In genomic region chr10:25142465-25142864, GRCh38 we compare ENCODE assay signal across 20 cellular contexts. TPM values are rescaled to one million over a fixed set of nuclear protein-coding genes. Genes with fewer than 3 reads are reported as not detected.
A peak's percentile ranks its signal among the peaks of the same experiment; 100 is the strongest.
DNase-seq lines count a peak whose midpoint lies in the region; ATAC-seq, FAIRE-seq and TF ChIP-seq lines count a peak whose summit lies in the region.
"Had no signal": no experiment of that assay in that cellular context is flagged by ENCODE, and none has a peak within 500 bp of the region (broad histone marks: within the 10 kb centered on the region; RNA-seq: fewer than 3 reads in every experiment).

No MANE protein-coding gene starts in this region.

- DNase-seq in A549 (ENCODE audit: low read depth in 1 of 2, low spot score in 1 of 2) = no peak
- peak; percentile 82 for DNase-seq in RKO (ENCODE audit: low spot score)
- peak; percentile 39 for DNase-seq in esophagus muscularis mucosa (ENCODE audit: extremely low spot score)
- DNase-seq in heart right ventricle = no peak
- no peak for DNase-seq in activated naive CD4-positive, alpha-beta T cell treated with Interleukin-2 at 50 U/mL for 16 hours
- DNase-seq: COR-L47; H9; MV-4-11; NCI-H1436; NCI-H2029; NCI-H2171; NCI-H446 treated with DMSO at 0.1 percent for 48 hours; NK-92 treated with Interleukin-12 subunit alpha and Interleukin-12 subunit beta, amount 100 ng/mL, for 24 hours; SK-N-SH; T-helper 1 cell had no signal

- TF ChIP-seq CTCF in A549 (IDR thresholded peaks at IDR 0.05) = no peak
- no peak for TF ChIP-seq CTCF in HEK293 (tag by site-specific recombination; IDR thresholded peaks at IDR 0.05)
- no peak for TF ChIP-seq CTCF in esophagus muscularis mucosa (IDR thresholded peaks at IDR 0.05)
- no peak for TF ChIP-seq CTCF in heart right ventricle (IDR thresholded peaks at IDR 0.05)

- POLR2A ChIA-PET in A549 (lab: Yijun Ruan, JAX) = no interaction called here
- POLR2A ChIA-PET in HEK293 (lab: Yijun Ruan, JAX) = interaction anchor here (0.6 kb wide), 1 partner anchor 792 kb away, joined by 5 read pairs; the partner anchor contains the start of gene MYO3A

- CTCF ChIA-PET in A549 (lab: Yijun Ruan, JAX) = no interaction called here
- CTCF ChIA-PET in HEK293 (lab: Yijun Ruan, JAX) = no interaction called here

- no peak for FAIRE-seq in A549 (lab: Jason Lieb, UNC)

- H3K4me1 ChIP-seq in A549 (no peaks in the 10 kb centered on the region), HEK293 (ENCODE audit: control insufficient read depth, insufficient read depth, low read length) (no peaks in the 10 kb centered on the region), esophagus muscularis mucosa (no peaks in the 10 kb centered on the region), heart right ventricle (no peaks in the 10 kb centered on the region)

- no peak overlapping the region for H3K4me3 ChIP-seq in A549
- no peak overlapping the region for H3K4me3 ChIP-seq in HEK293 (ENCODE audit: low read depth, low read length)
- no peak overlapping the region for H3K4me3 ChIP-seq in esophagus muscularis mucosa
- H3K4me3 ChIP-seq in heart right ventricle = no peak overlapping the region

- H3K27me3 ChIP-seq in esophagus muscularis mucosa (no peaks in the 10 kb centered on the region), heart right ventricle (no peaks in the 10 kb centered on the region)

- H3K9me3 ChIP-seq in A549 = no peaks in the 10 kb centered on the region
- H3K9me3 ChIP-seq in HEK293 (ENCODE audit: control insufficient read depth, insufficient read depth, low read depth, low read length) = no peaks in the 10 kb centered on the region
- H3K9me3 ChIP-seq in esophagus muscularis mucosa = no peaks in the 10 kb centered on the region
- H3K9me3 ChIP-seq in heart right ventricle = peaks cover 0 to 3% (median 0%) of the 10 kb centered on the region in 11 donors
- H3K9me3 ChIP-seq: SK-N-SH had no signal

- WGBS in A549 (ENCODE audit: missing lambda C conversion rate) = 4% methylated on average over 7 of the region's 7 CpGs
- WGBS in esophagus muscularis mucosa = 43% methylated on average over 7 of the region's 7 CpGs
- WGBS in heart right ventricle, 2 donors = 60 to 61% methylated on average over 7 of the region's 7 CpGs

- TF ChIP-seq RAD21 in A549 (conservative IDR thresholded peaks at IDR 0.05 in 1 of 2, IDR thresholded peaks at IDR 0.05 in 1 of 2) = no peak

- TF ChIP-seq EP300 in A549 (IDR thresholded peaks at IDR 0.05) = no peak
- TF ChIP-seq EP300 in esophagus muscularis mucosa (IDR thresholded peaks at IDR 0.05) = no peak

- H3K4me2 ChIP-seq in A549 = no peak overlapping the region
- H3K4me2 ChIP-seq: KMS-11, SK-N-SH had no signal

- ATAC-seq in A549 = peak; percentile 37 to 70; a peak in 5 of 6 replicates
- ATAC-seq in heart right ventricle = no peak
- no peak for ATAC-seq in GM19035 (IDR thresholded peaks at IDR 0.05; ENCODE audit: unreplicated experiment)
- ATAC-seq: Right ventricle myocardium inferior had no signal

- no peaks in the 10 kb centered on the region for H3K36me3 ChIP-seq in HEK293 (ENCODE audit: control insufficient read depth in 2 of 2, insufficient read depth in 1 of 2, low read length in 2 of 2)
- no peaks in the 10 kb centered on the region for H3K36me3 ChIP-seq in esophagus muscularis mucosa
- H3K36me3 ChIP-seq in heart right ventricle = no peaks in the 10 kb centered on the region

- intact Hi-C loops in esophagus muscularis mucosa (cut with DNase I) = no loop called here
- intact Hi-C loops in heart right ventricle (cut with DNase I) = no loop called here

- H3K27ac ChIP-seq in A549 (no peak overlapping the region), HEK293 (ENCODE audit: extremely low read depth, low read depth, low read length) (no peak overlapping the region), esophagus muscularis mucosa (replicated peaks in 1 of 4) (no peak overlapping the region), heart right ventricle (no peak overlapping the region)
- H3K27ac ChIP-seq: KMS-11 had no signal

- TF ChIP-seq POLR2A in A549 (IDR thresholded peaks at IDR 0.05; ENCODE audit: low read length) (no peak), esophagus muscularis mucosa (IDR thresholded peaks at IDR 0.05; ENCODE audit: low read depth) (no peak)

TF ChIP-seq in A549, 52 proteins besides CTCF, POLR2A, EP300 and RAD21 (continues in another document):
- TF ChIP-seq NFE2L2 (conservative IDR thresholded peaks at IDR 0.05; ENCODE audit: low read length) = no peak
- no peak for TF ChIP-seq GATA3 (IDR thresholded peaks at IDR 0.05; ENCODE audit: borderline replicate concordance)
- no peak for TF ChIP-seq ZC3H11A (IDR thresholded peaks at IDR 0.05)
- TF ChIP-seq EHF (CRISPR knock-in tag; IDR thresholded peaks at IDR 0.05) = no peak
- no peak for TF ChIP-seq RCOR1 (IDR thresholded peaks at IDR 0.05; ENCODE audit: low read depth, low read length)
- TF ChIP-seq ZSCAN20 (CRISPR knock-in tag; IDR thresholded peaks at IDR 0.05) = no peak
- no peak for TF ChIP-seq HOXA7 (CRISPR knock-in tag; IDR thresholded peaks at IDR 0.05)
- no peak for TF ChIP-seq SMC3 (IDR thresholded peaks at IDR 0.05)
- TF ChIP-seq TFCP2L1 (CRISPR knock-in tag; IDR thresholded peaks at IDR 0.05) = no peak
- no peak for TF ChIP-seq CHD2 (IDR thresholded peaks at IDR 0.05; ENCODE audit: low read length, partially characterized antibody)
- no peak for TF ChIP-seq HMGXB4 (CRISPR knock-in tag; IDR thresholded peaks at IDR 0.05; ENCODE audit: borderline replicate concordance)
- no peak for TF ChIP-seq KDM1A (IDR thresholded peaks at IDR 0.05; ENCODE audit: low read depth)
- no peak for TF ChIP-seq HEYL (CRISPR knock-in tag; IDR thresholded peaks at IDR 0.05)
- no peak for TF ChIP-seq NPAS2 (CRISPR knock-in tag; IDR thresholded peaks at IDR 0.05; ENCODE audit: borderline replicate concordance)
- TF ChIP-seq HDAC2 (IDR thresholded peaks at IDR 0.05) = no peak

TF ChIP-seq in HEK293, 187 proteins besides CTCF, POLR2A, EP300 and RAD21 (continues in another document):
- TF ChIP-seq ZNF660 (tag by site-specific recombination; IDR thresholded peaks at IDR 0.05) (0 out of 2 replicates have a peak, but pooled peaks have one; percentile 45), ZBTB21 (tag by site-specific recombination; IDR thresholded peaks at IDR 0.05) (peak; percentile 96), ZNF629 (tag by site-specific recombination; IDR thresholded peaks at IDR 0.05) (peak; percentile 93), RBAK (tag by site-specific recombination; IDR thresholded peaks at IDR 0.05) (0 out of 2 replicates have a peak, but pooled peaks have one; percentile 45), ZNF157 (tag by site-specific recombination; IDR thresholded peaks at IDR 0.05) (no peak), ZFHX2 (tag by site-specific recombination; conservative IDR thresholded peaks at IDR 0.05) (peak; percentile 45), EGR2 (tag by site-specific recombination; IDR thresholded peaks at IDR 0.05; ENCODE audit: low read depth) (peak; percentile 54), ZBTB17 (tag by site-specific recombination; IDR thresholded peaks at IDR 0.05) (0 out of 2 replicates have a peak, but pooled peaks have one; percentile 27), KLF8 (tag by site-specific recombination; IDR thresholded peaks at IDR 0.05) (0 out of 2 replicates have a peak, but pooled peaks have one; percentile 19), ZFP37 (tag by site-specific recombination; IDR thresholded peaks at IDR 0.05) (0 out of 2 replicates have a peak, but pooled peaks have one; percentile 44), ZNF366 (tag by site-specific recombination; conservative IDR thresholded peaks at IDR 0.05) (peak; percentile 60), FEZF1 (tag by site-specific recombination; IDR thresholded peaks at IDR 0.05) (peak; percentile 9; the same call in 1 of the 2 replicates)
- TF ChIP-seq, protein P1, sequence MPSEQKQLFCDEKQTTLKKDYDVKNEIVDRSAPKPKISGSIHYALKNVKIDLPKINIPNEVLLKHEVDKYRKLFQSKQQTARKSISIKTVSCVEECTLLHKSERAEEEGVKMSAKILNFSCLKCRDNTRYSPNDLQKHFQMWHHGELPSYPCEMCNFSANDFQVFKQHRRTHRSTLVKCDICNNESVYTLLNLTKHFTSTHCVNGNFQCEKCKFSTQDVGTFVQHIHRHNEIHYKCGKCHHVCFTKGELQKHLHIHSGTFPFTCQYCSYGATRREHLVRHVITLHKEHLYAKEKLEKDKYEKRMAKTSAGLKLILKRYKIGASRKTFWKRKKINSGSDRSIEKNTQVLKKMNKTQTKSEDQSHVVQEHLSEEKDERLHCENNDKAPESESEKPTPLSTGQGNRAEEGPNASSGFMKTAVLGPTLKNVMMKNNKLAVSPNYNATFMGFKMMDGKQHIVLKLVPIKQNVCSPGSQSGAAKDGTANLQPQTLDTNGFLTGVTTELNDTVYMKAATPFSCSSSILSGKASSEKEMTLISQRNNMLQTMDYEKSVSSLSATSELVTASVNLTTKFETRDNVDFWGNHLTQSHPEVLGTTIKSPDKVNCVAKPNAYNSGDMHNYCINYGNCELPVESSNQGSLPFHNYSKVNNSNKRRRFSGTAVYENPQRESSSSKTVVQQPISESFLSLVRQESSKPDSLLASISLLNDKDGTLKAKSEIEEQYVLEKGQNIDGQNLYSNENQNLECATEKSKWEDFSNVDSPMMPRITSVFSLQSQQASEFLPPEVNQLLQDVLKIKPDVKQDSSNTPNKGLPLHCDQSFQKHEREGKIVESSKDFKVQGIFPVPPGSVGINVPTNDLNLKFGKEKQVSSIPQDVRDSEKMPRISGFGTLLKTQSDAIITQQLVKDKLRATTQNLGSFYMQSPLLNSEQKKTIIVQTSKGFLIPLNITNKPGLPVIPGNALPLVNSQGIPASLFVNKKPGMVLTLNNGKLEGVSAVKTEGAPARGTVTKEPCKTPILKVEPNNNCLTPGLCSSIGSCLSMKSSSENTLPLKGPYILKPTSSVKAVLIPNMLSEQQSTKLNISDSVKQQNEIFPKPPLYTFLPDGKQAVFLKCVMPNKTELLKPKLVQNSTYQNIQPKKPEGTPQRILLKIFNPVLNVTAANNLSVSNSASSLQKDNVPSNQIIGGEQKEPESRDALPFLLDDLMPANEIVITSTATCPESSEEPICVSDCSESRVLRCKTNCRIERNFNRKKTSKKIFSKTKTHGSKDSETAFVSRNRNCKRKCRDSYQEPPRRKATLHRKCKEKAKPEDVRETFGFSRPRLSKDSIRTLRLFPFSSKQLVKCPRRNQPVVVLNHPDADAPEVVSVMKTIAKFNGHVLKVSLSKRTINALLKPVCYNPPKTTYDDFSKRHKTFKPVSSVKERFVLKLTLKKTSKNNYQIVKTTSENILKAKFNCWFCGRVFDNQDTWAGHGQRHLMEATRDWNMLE (tag by site-specific recombination; conservative IDR thresholded peaks at IDR 0.05; ENCODE audit: low read depth) = 0 out of 2 replicates have a peak, but pooled peaks have one; percentile 9

RNA-seq across cellular contexts. Expression of gene GPR158, which starts 32.3 kb away (rescaled TPM):
- polyA plus RNA-seq in A549 (2011; rRNA removed) = 0.01 and 0.05 TPM in 2 replicates
- not detected in 2 replicates for polyA plus RNA-seq in A549 (2012; cell fraction: cytosol; rRNA removed)
- not detected in 2 replicates for polyA plus RNA-seq in A549 (2012; cell fraction: nucleus; rRNA removed)
- 0.03 TPM in 1 of 3 replicates, not detected in the others for polyA plus RNA-seq in A549 (2017; fragmentation: RNase III; extraction: RNeasy Plus Mini Kit Qiagen cat#74134 plus additional on column Dnase treatment)
- not detected in 2 replicates for polyA minus RNA-seq in A549 (2011; rRNA and poly(A)+ RNA removed)
- total RNA-seq in esophagus muscularis mucosa = under 1 TPM; under 0.01 to 0.50 (median 0.13) TPM
- total RNA-seq in heart right ventricle = under 1 TPM in 1 of 10 donors, not detected in 9; 0.04 TPM
- polyA plus RNA-seq in heart right ventricle = under 1 TPM in 1 of 2 donors, not detected in 1; under 0.01 TPM
- total RNA-seq: A673, Right ventricle myocardium inferior had no signal
- polyA plus RNA-seq: SK-N-SH had no signal

Comparison
In these comparisons a context has a peak if more than half of its experiments do, and no peak if none do; other contexts are left out.
1. ATAC-seq: peak in A549 (2 of 2); none in heart right ventricle (0 of 8) and GM19035 (single experiment).
2. DNase-seq: peak in RKO (single experiment) and esophagus muscularis mucosa (single experiment); none in A549 (0 of 2), heart right ventricle (0 of 2) and activated naive CD4-positive, alpha-beta T cell treated with Interleukin-2 at 50 U/mL for 16 hours (single experiment).